Comparison of ENCODE assay signal across 20 cellular contexts in genomic region chr17:5893741-5894140, GRCh38.
A peak's percentile ranks its signal among the peaks of the same experiment; 100 is the strongest.
DNase-seq lines count a peak whose midpoint lies in the region; TF ChIP-seq lines count a peak whose summit lies in the region.
"Had no signal": no experiment of that assay in that cellular context is flagged by ENCODE, and none has a peak within 500 bp of the region (broad histone marks: within the 10 kb centered on the region; RNA-seq: fewer than 3 reads in every experiment).

No MANE protein-coding gene starts in this region.

- H3K36me3 ChIP-seq in SJCRH30 (peaks cover 11% of the 10 kb centered on the region), endodermal cell (ENCODE audit: control insufficient read depth, insufficient read depth, low read length) (no peaks in the 10 kb centered on the region), suprapubic skin (no peaks in the 10 kb centered on the region)

- H3K27me3 ChIP-seq in SJCRH30 = no peaks in the 10 kb centered on the region
- H3K27me3 ChIP-seq in endodermal cell (ENCODE audit: control insufficient read depth, insufficient read depth, low read length, poor library complexity, severe bottlenecking) = no peaks in the 10 kb centered on the region
- peaks cover 16% of the 10 kb centered on the region for H3K27me3 ChIP-seq in suprapubic skin

- H3K4me3 Mint-ChIP-seq in endodermal cell (no peak overlapping the region), nephron progenitor cell (no peak overlapping the region)
- H3K4me3 Mint-ChIP-seq: CD4-positive, CD25-positive, alpha-beta regulatory T cell; HFFc6 had no signal

- TF ChIP-seq POLR2A in suprapubic skin (IDR thresholded peaks at IDR 0.05) = no peak

- no peak for DNase-seq in SJCRH30
- peak; percentile 30 for DNase-seq in endodermal cell
- DNase-seq in nephron progenitor cell = no peak
- no peak for DNase-seq in middle frontal gyrus (ENCODE audit: extremely low spot score, low spot score)
- DNase-seq in suprapubic skin (ENCODE audit: low spot score in 2 of 2) = no peak
- DNase-seq in dedifferentiated amniotic fluid mesenchymal stem cell (ENCODE audit: extremely low spot score) = no peak
- DNase-seq: ACHN; Calu3; CD4-positive, CD25-positive, alpha-beta regulatory T cell; DMS79; HFFc6; IMR-90; Kasumi-1; NCI-H1930; NCI-H2171; NCI-H446 treated with DMSO at 0.1 percent for 48 hours; NCI-H774; SIG-M5 had no signal

- TF ChIP-seq EP300 in suprapubic skin (IDR thresholded peaks at IDR 0.05) = no peak

- peaks cover 9% of the 10 kb centered on the region for H3K4me1 ChIP-seq in SJCRH30
- peaks cover 6% of the 10 kb centered on the region for H3K4me1 ChIP-seq in endodermal cell (ENCODE audit: control insufficient read depth, insufficient read depth, low read length)
- H3K4me1 ChIP-seq in suprapubic skin = no peaks in the 10 kb centered on the region

- H3K36me3 Mint-ChIP-seq in endodermal cell (ENCODE audit: low read depth) (no peaks in the 10 kb centered on the region), nephron progenitor cell (ENCODE audit: low read depth) (peaks cover 6% of the 10 kb centered on the region)
- H3K36me3 Mint-ChIP-seq: CD4-positive, CD25-positive, alpha-beta regulatory T cell had no signal

- TF ChIP-seq CTCF in endodermal cell (conservative IDR thresholded peaks at IDR 0.05) = no peak
- TF ChIP-seq CTCF in nephron progenitor cell (IDR thresholded peaks at IDR 0.05) = no peak
- TF ChIP-seq CTCF in suprapubic skin (IDR thresholded peaks at IDR 0.05) = no peak

- H3K9me3 ChIP-seq in SJCRH30 (replicated peaks) = no peaks in the 10 kb centered on the region; the same call in 1 of the 2 replicates
- peaks cover 17% of the 10 kb centered on the region for H3K9me3 ChIP-seq in endodermal cell (ENCODE audit: control insufficient read depth, low read length)
- no peaks in the 10 kb centered on the region for H3K9me3 ChIP-seq in suprapubic skin

- H3K9me3 Mint-ChIP-seq in endodermal cell = peaks cover 8% of the 10 kb centered on the region
- peaks cover 27% of the 10 kb centered on the region for H3K9me3 Mint-ChIP-seq in nephron progenitor cell

- H3K9ac ChIP-seq in endodermal cell (ENCODE audit: extremely low read depth, low read length, poor library complexity, severe bottlenecking) = no peak overlapping the region

- 53 to 87% methylated on average over 3 to 5 of the region's 5 CpGs for WGBS in endodermal cell (ENCODE audit: insufficient coverage in 1 of 2, insufficient read length in 1 of 2), 2 experiments
- 57% methylated on average over 5 of the region's 5 CpGs for WGBS in suprapubic skin

- H3K27ac ChIP-seq in SJCRH30 (peak overlapping the region; percentile 53), endodermal cell (ENCODE audit: low read depth, low read length) (peak overlapping the region; percentile 73), temporal lobe (ENCODE audit: low read depth, low read length) (peak overlapping the region; percentile 72), suprapubic skin (no peak overlapping the region)

- H3K27me3 Mint-ChIP-seq in endodermal cell (ENCODE audit: insufficient read depth) (peaks cover 4% of the 10 kb centered on the region), nephron progenitor cell (ENCODE audit: low read depth, poor library complexity) (peaks cover 15% of the 10 kb centered on the region)

- H3K27ac Mint-ChIP-seq in endodermal cell (no peak overlapping the region), nephron progenitor cell (peak overlapping the region; percentile 20)
- H3K27ac Mint-ChIP-seq: CD4-positive, CD25-positive, alpha-beta regulatory T cell; HFFc6 had no signal

- H3K4me1 Mint-ChIP-seq in endodermal cell = peaks cover 11% of the 10 kb centered on the region
- H3K4me1 Mint-ChIP-seq in nephron progenitor cell = peaks cover 61% of the 10 kb centered on the region

- H3K4me3 ChIP-seq in SJCRH30 (no peak overlapping the region), endodermal cell (ENCODE audit: low read length) (no peak overlapping the region), suprapubic skin (no peak overlapping the region)
- H3K4me3 ChIP-seq: GM12878 had no signal
